In the genomic region with DNA sequence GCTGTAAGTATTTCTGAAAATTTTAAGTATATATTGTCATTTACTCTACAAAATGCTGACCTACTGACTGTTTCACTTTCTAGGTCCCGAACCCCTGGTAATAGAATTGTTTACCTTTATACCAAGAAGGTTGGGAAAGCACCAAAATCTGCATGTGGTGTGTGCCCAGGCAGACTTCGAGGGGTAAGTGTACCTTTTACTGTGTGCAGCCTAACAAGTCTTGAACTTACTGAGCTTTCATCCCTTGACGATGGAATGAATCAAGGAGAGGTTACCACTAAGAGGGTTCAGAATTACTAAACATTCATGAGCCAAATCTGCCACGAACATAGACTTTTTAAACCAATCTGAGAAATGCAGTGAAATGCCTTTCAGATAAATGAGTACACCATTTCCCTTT, we compare ENCODE assay signal across 10 cellular contexts. TPM values are rescaled to one million over a fixed set of nuclear protein-coding genes. Genes with fewer than 3 reads are reported as not detected.
DNase-seq lines count a peak whose midpoint lies in the region; TF ChIP-seq lines count a peak whose summit lies in the region.
"Had no signal": no experiment of that assay in that cellular context is flagged by ENCODE, and none has a peak within 500 bp of the region (broad histone marks: within the 10 kb centered on the region; RNA-seq: fewer than 3 reads in every experiment).

No MANE protein-coding gene starts in this region.

- H3K4me3 ChIP-seq in GM12864 (ENCODE audit: low read depth, low read length) (peak overlapping the region; percentile 92), OCI-LY1 (ENCODE audit: low read depth, low read length, poor library complexity, severe bottlenecking) (peak overlapping the region; percentile 91), duodenal mucosa (ENCODE audit: low read depth in 1 of 2, low read length in 2 of 2) (peak overlapping the region; percentile 99), neural progenitor cell (peak overlapping the region; percentile 87), spleen (peak overlapping the region in 3 of 8 donors; percentile 59 to 93 (median 87))

- H3K9me3 Mint-ChIP-seq in neural progenitor cell (no peaks in the 10 kb centered on the region), endothelial cell (ENCODE audit: unreplicated experiment) (no peaks in the 10 kb centered on the region)

- H3K27ac ChIP-seq in OCI-LY1 (ENCODE audit: low read depth, low read length, poor library complexity, severe bottlenecking) (no peak overlapping the region), duodenal mucosa (ENCODE audit: low read depth, low read length) (no peak overlapping the region), neural progenitor cell (no peak overlapping the region), spleen (peak overlapping the region in 2 of 8 donors; percentile 81 to 89)

- H3K4me2 ChIP-seq in OCI-LY1 (ENCODE audit: low read length) (peak overlapping the region; percentile 95), neural progenitor cell (peak overlapping the region; percentile 89)

- H3K27ac Mint-ChIP-seq in neural progenitor cell = no peak overlapping the region
- H3K27ac Mint-ChIP-seq in endothelial cell (ENCODE audit: unreplicated experiment) = no peak overlapping the region

- WGBS in spleen, 5 donors = 68 to 81% (median 73%) methylated on average over 4 of the region's 4 CpGs

- H3K79me2 ChIP-seq in OCI-LY1 (ENCODE audit: insufficient read depth, low read length) (peaks cover 28% of the 10 kb centered on the region), neural progenitor cell (ENCODE audit: low read depth) (peaks cover 56% of the 10 kb centered on the region)

- in situ Hi-C loops in KBM-7 (cut with MboI; ENCODE audit: low pct_unique_long_range_greater_than_20kb, low sequenced_read_pairs) = no loop called here

- H3K9ac ChIP-seq in OCI-LY1 (ENCODE audit: low read length) = peak overlapping the region; percentile 94
- peak overlapping the region in 1 of 2 donors; percentile 94 for H3K9ac ChIP-seq in duodenal mucosa (ENCODE audit: low read depth in 1 of 2, low read length in 2 of 2)
- H3K9ac ChIP-seq in neural progenitor cell = peak overlapping the region; percentile 97

- H3K4me1 ChIP-seq in OCI-LY1 (ENCODE audit: insufficient read depth, low read length, severe bottlenecking) (peaks cover 29% of the 10 kb centered on the region), duodenal mucosa (ENCODE audit: control insufficient read depth in 1 of 2, insufficient read depth in 2 of 2, low read length in 2 of 2) (peaks cover 25 to 28% of the 10 kb centered on the region in 2 donors), neural progenitor cell (peaks cover 18% of the 10 kb centered on the region), spleen (peaks cover 25 to 55% (median 40%) of the 10 kb centered on the region in 6 donors)

- no peak for TF ChIP-seq POLR2A in spleen (IDR thresholded peaks at IDR 0.05)

- H3K9me2 ChIP-seq in OCI-LY1 (ENCODE audit: low read depth, low read length) = no peaks in the 10 kb centered on the region

- H3K36me3 Mint-ChIP-seq in neural progenitor cell (peaks cover 30% of the 10 kb centered on the region), endothelial cell (ENCODE audit: low read depth, unreplicated experiment) (peaks cover 23% of the 10 kb centered on the region)

- peaks cover 4% of the 10 kb centered on the region for H3K27me3 Mint-ChIP-seq in neural progenitor cell (ENCODE audit: insufficient read depth, low read depth)
- H3K27me3 Mint-ChIP-seq in endothelial cell (ENCODE audit: unreplicated experiment) = peaks cover 7% of the 10 kb centered on the region

- no peak for TF ChIP-seq CTCF in GM12864 (IDR thresholded peaks at IDR 0.05; ENCODE audit: low read depth, low read length, missing control alignments)
- no peak for TF ChIP-seq CTCF in OCI-LY1 (IDR thresholded peaks at IDR 0.05; ENCODE audit: low read length)
- TF ChIP-seq CTCF in neural progenitor cell (IDR thresholded peaks at IDR 0.05) = no peak
- no peak for TF ChIP-seq CTCF in spleen (IDR thresholded peaks at IDR 0.05 in 8 of 11, conservative IDR thresholded peaks at IDR 0.05 in 3 of 11)
- TF ChIP-seq CTCF in endothelial cell (IDR thresholded peaks at IDR 0.05; ENCODE audit: unreplicated experiment) = no peak

- peak overlapping the region; percentile 96 for H3K4me3 Mint-ChIP-seq in neural progenitor cell
- H3K4me3 Mint-ChIP-seq in endothelial cell (ENCODE audit: unreplicated experiment) = no peak overlapping the region

- intact Hi-C loops in spleen (cut with DNase I; ENCODE audit: low total_unique reads) = no loop called here

- DNase-seq in GM12864 (ENCODE audit: low read depth) (no peak), neural progenitor cell (ENCODE audit: low spot score) (no peak), spleen (no peak), KBM-7 (no peak), endothelial cell (ENCODE audit: low spot score) (no peak)
- DNase-seq: caudate nucleus, left cardiac atrium, NCI-H187 treated with DMSO at 0.1 percent for 48 hours had no signal

- H4K20me1 ChIP-seq in OCI-LY1 (ENCODE audit: insufficient read depth, low read length) = 0 out of 2 replicates have a peak, but pooled peaks cover 3% of the 10 kb centered on the region
- peaks cover 54% of the 10 kb centered on the region for H4K20me1 ChIP-seq in neural progenitor cell (ENCODE audit: low read depth)

- H3K9me3 ChIP-seq in OCI-LY1 (ENCODE audit: low read length) = no peaks in the 10 kb centered on the region
- H3K9me3 ChIP-seq in duodenal mucosa (ENCODE audit: control insufficient read depth in 1 of 2, low read length in 2 of 2) = no peaks in the 10 kb centered on the region
- H3K9me3 ChIP-seq in neural progenitor cell (ENCODE audit: low read depth) = no peaks in the 10 kb centered on the region
- no peaks in the 10 kb centered on the region for H3K9me3 ChIP-seq in spleen

- H3K36me3 ChIP-seq in OCI-LY1 (ENCODE audit: insufficient read depth, low read length) (peaks cover 64% of the 10 kb centered on the region), duodenal mucosa (ENCODE audit: control insufficient read depth in 1 of 2, insufficient read depth in 2 of 2, low read length in 2 of 2) (peaks cover 18 to 54% of the 10 kb centered on the region in 2 donors), neural progenitor cell (peaks cover 30% of the 10 kb centered on the region), spleen (peaks cover 6 to 56% (median 52%) of the 10 kb centered on the region in 6 donors)

- H3K27me3 ChIP-seq in OCI-LY1 (ENCODE audit: insufficient read depth, low read length) = no peaks in the 10 kb centered on the region
- H3K27me3 ChIP-seq in duodenal mucosa (ENCODE audit: control insufficient read depth in 1 of 2, insufficient read depth in 2 of 2, low read length in 2 of 2) = no peaks in the 10 kb centered on the region
- no peaks in the 10 kb centered on the region for H3K27me3 ChIP-seq in neural progenitor cell
- no peaks in the 10 kb centered on the region for H3K27me3 ChIP-seq in spleen (replicated peaks in 1 of 7)

- H2AFZ ChIP-seq in OCI-LY1 (ENCODE audit: low read length) (no peak overlapping the region), neural progenitor cell (replicated peaks) (no peak overlapping the region)

- H3F3A ChIP-seq in OCI-LY1 (ENCODE audit: insufficient read depth, low read length) = no peaks in the 10 kb centered on the region
- H3F3A ChIP-seq in neural progenitor cell (ENCODE audit: low read depth) = peaks cover 18% of the 10 kb centered on the region

- H3K4me1 Mint-ChIP-seq in neural progenitor cell (peaks cover 16% of the 10 kb centered on the region), endothelial cell (ENCODE audit: unreplicated experiment) (peaks cover 24% of the 10 kb centered on the region)

RNA-seq across cellular contexts. Expression of a gene that starts 1.6 kb away (rescaled TPM):
- total RNA-seq in neural progenitor cell (ENCODE audit: low replicate concordance) (1,625 and 2,510 TPM in 2 replicates), spleen (1,000 to 10,000 TPM in 5 of 7 donors, 100 to 1,000 TPM in 2; 845 to 1,523 (median 1,227) TPM), endothelial cell (ENCODE audit: unreplicated experiment) (1,233 TPM)
- over 10,000 TPM in 2 of 3 donors, 1,000 to 10,000 TPM in 1; 9,319 to 15,266 (median 12,523) TPM for polyA plus RNA-seq in spleen

RNA-seq across cellular contexts. Expression of a gene that starts 28.4 kb away (rescaled TPM):
- total RNA-seq in neural progenitor cell (ENCODE audit: low replicate concordance) (213 and 290 TPM in 2 replicates), spleen (10 to 100 TPM; 53.8 to 80.3 (median 59.2) TPM), endothelial cell (ENCODE audit: unreplicated experiment) (191 TPM)
- 100 to 1,000 TPM in 1 of 3 donors, 10 to 100 TPM in 2; 67.9 to 105 (median 77.2) TPM for polyA plus RNA-seq in spleen
